ENCODE assay signal across 23 cellular contexts in the genomic region with DNA sequence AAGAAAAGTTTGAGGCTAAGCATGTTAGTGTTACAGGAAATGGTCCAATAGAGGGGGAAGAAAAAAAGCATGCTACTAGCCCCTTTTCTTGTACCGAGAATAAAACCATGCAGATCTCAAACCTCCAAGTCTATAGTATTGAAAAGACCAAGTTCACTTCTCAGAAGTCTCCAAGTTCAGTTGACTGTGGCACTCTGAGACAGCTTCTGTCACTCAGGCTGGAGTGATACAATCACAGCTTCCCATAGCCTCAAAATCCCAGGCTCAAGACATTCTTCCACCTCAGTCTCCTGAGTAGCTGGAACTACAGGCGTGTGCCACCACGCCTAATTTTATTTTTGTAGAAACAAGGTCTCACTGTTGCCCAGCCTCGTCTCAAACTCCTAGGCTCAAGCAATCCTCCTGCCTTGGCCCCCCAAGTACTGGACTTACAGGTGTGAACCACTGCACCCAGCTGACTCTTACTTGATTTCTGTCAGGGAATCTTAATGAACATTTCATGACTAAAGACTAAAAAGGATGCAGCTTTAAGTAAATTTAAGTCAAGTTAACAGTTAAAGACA. TPM values are rescaled to one million over a fixed set of nuclear protein-coding genes. Genes with fewer than 3 reads are reported as not detected.
DNase-seq lines count a peak whose midpoint lies in the region; ATAC-seq, FAIRE-seq and TF ChIP-seq lines count a peak whose summit lies in the region.
"Had no signal": no experiment of that assay in that cellular context is flagged by ENCODE, and none has a peak within 500 bp of the region (broad histone marks: within the 10 kb centered on the region; RNA-seq: fewer than 3 reads in every experiment).

No MANE protein-coding gene starts in this region.

- in situ Hi-C loops in GM12878 (cut with MboI), result loop anchor here (25.0 kb wide), 1 partner anchor 640 kb away; no protein-coding TSS in a partner anchor

- H3K4me2 ChIP-seq in GM23338 (no peak overlapping the region), GM12878 (ENCODE audit: control insufficient read depth, insufficient read depth) (no peak overlapping the region)

- CTCF ChIA-PET in activated CD8-positive, alpha-beta T cell treated with anti-CD3 and anti-CD28 coated beads for 36 hours (lab: Charles Lee), result interaction anchor here (1.2 to 3.1 kb wide), 4 partner anchors 10 to 131 kb away, joined by 3 to 15 read pairs (median 7); partner anchors contain the start of genes ACOT13 and TDP2
- CTCF ChIA-PET in activated CD8-positive, alpha-beta T cell treated with anti-CD3 and anti-CD28 coated beads, Interleukin-2, amount 10 ng/mL, durations not matched to agents 7 days and 5 days (lab: Charles Lee), result interaction anchor here (0.6 to 2.9 kb wide), 5 partner anchors 9 to 155 kb away, joined by 3 to 15 read pairs (median 5); no protein-coding TSS in a partner anchor
- CTCF ChIA-PET in GM12878 (lab: Yijun Ruan, JAX), result interaction anchor here (0.8 to 2.1 kb wide), 6 partner anchors 12 to 209 kb away, joined by 3 to 10 read pairs (median 6); partner anchors contain the start of gene ALDH5A1

- no peak overlapping the region for H2AFZ ChIP-seq in GM23338
- H2AFZ ChIP-seq in GM12878 (ENCODE audit: control insufficient read depth, low read depth, low read length), result no peak overlapping the region

- no peaks in the 10 kb centered on the region for H3K9me3 Mint-ChIP-seq in activated CD8-positive, alpha-beta T cell treated with anti-CD3 and anti-CD28 coated beads for 36 hours
- no peaks in the 10 kb centered on the region for H3K9me3 Mint-ChIP-seq in activated CD8-positive, alpha-beta T cell treated with anti-CD3 and anti-CD28 coated beads, Interleukin-2, amount 10 ng/mL, durations not matched to agents 7 days and 5 days (ENCODE audit: insufficient read depth)
- H3K9me3 Mint-ChIP-seq in GM23338 (no peaks in the 10 kb centered on the region), nephron progenitor cell (no peaks in the 10 kb centered on the region)
- H3K9me3 Mint-ChIP-seq: activated T-helper 1 cell treated with anti-CD3 and anti-CD28 coated beads, Interleukin-12 subunit alpha, Interleukin-12 subunit beta, Interleukin-2, Interleukin-4 antibody, amounts not matched to agents 30 ng/mL and 10 ng/mL and 1 ng/mL, durations not matched to agents 14 hours and 24 hours and 36 hours had no signal

- intact Hi-C loops in activated CD8-positive, alpha-beta T cell treated with anti-CD3 and anti-CD28 coated beads for 36 hours (cut with micrococcal nuclease), result no loop called here
- intact Hi-C loops in GM12878 (cut with micrococcal nuclease; ENCODE audit: unreplicated experiment), result no loop called here

- H4K20me1 ChIP-seq in GM23338 (replicated peaks; ENCODE audit: insufficient read depth) (peaks cover 5% of the 10 kb centered on the region; the same call in 1 of the 2 replicates), GM12878 (ENCODE audit: control insufficient read depth, insufficient read depth) (no peaks in the 10 kb centered on the region)

- H3K27me3 ChIP-seq in GM23338 (ENCODE audit: insufficient read depth) (no peaks in the 10 kb centered on the region), GM12878 (replicated peaks in 1 of 2; ENCODE audit: control insufficient read depth in 2 of 2, insufficient read depth in 2 of 2, low read length in 1 of 2) (no peaks in the 10 kb centered on the region)
- H3K27me3 ChIP-seq: body of pancreas, heart right ventricle, upper lobe of right lung had no signal

- peak overlapping the region; percentile 49 for H3K27ac Mint-ChIP-seq in activated CD8-positive, alpha-beta T cell treated with anti-CD3 and anti-CD28 coated beads for 36 hours
- H3K27ac Mint-ChIP-seq in activated CD8-positive, alpha-beta T cell treated with anti-CD3 and anti-CD28 coated beads, Interleukin-2, amount 10 ng/mL, durations not matched to agents 7 days and 5 days, result no peak overlapping the region
- H3K27ac Mint-ChIP-seq in GM23338 (0 out of 2 replicates have a peak overlapping the region, but pooled peaks have one; percentile 73), nephron progenitor cell (peak overlapping the region; percentile 86)

- no peak overlapping the region for H3K4me3 Mint-ChIP-seq in activated CD8-positive, alpha-beta T cell treated with anti-CD3 and anti-CD28 coated beads for 36 hours
- no peak overlapping the region for H3K4me3 Mint-ChIP-seq in activated CD8-positive, alpha-beta T cell treated with anti-CD3 and anti-CD28 coated beads, Interleukin-2, amount 10 ng/mL, durations not matched to agents 7 days and 5 days
- no peak overlapping the region for H3K4me3 Mint-ChIP-seq in GM23338
- H3K4me3 Mint-ChIP-seq in nephron progenitor cell, result no peak overlapping the region
- H3K4me3 Mint-ChIP-seq: activated T-helper 1 cell treated with anti-CD3 and anti-CD28 coated beads, Interleukin-12 subunit alpha, Interleukin-12 subunit beta, Interleukin-2, Interleukin-4 antibody, amounts not matched to agents 30 ng/mL and 10 ng/mL and 1 ng/mL, durations not matched to agents 14 hours and 24 hours and 36 hours had no signal

- FAIRE-seq in GM12878 (lab: Jason Lieb, UNC), result no peak

- H3K27ac ChIP-seq in GM23338 (ENCODE audit: low read depth) (peak overlapping the region; percentile 62; the same call in 1 of the 2 replicates), GM12878 (ENCODE audit: control insufficient read depth, insufficient read depth) (no peak overlapping the region)
- H3K27ac ChIP-seq: heart right ventricle, HL-60, upper lobe of right lung had no signal

- no peak for TF ChIP-seq EP300 in GM12878 (IDR thresholded peaks at IDR 0.05; ENCODE audit: borderline replicate concordance in 1 of 2, control insufficient read depth in 1 of 2, low read depth in 2 of 2, low read length in 2 of 2)

- SMC1A ChIA-PET in GM12878 (lab: Charles Lee; ENCODE audit: uncharacterized antibody, unreplicated experiment), result interaction anchor here (2.1 to 3.5 kb wide), 4 partner anchors 10 to 122 kb away, joined by 4 to 15 read pairs (median 10); partner anchors contain the start of gene C6orf62

- H3K27me3 Mint-ChIP-seq in activated CD8-positive, alpha-beta T cell treated with anti-CD3 and anti-CD28 coated beads for 36 hours, result no peaks in the 10 kb centered on the region
- H3K27me3 Mint-ChIP-seq in activated CD8-positive, alpha-beta T cell treated with anti-CD3 and anti-CD28 coated beads, Interleukin-2, amount 10 ng/mL, durations not matched to agents 7 days and 5 days (ENCODE audit: low read depth), result no peaks in the 10 kb centered on the region
- H3K27me3 Mint-ChIP-seq in GM23338 (ENCODE audit: insufficient read depth, low read depth, poor library complexity) (peaks cover 3% of the 10 kb centered on the region), nephron progenitor cell (ENCODE audit: low read depth, poor library complexity) (no peaks in the 10 kb centered on the region)

- TF ChIP-seq RAD21 in GM12878 (IDR thresholded peaks at IDR 0.05; ENCODE audit: insufficient read depth, low read depth, low read length), result no peak

- H3K36me3 ChIP-seq in GM23338 (ENCODE audit: insufficient read depth) (peaks cover 52% of the 10 kb centered on the region), GM12878 (ENCODE audit: control insufficient read depth in 2 of 2, insufficient read depth in 2 of 2, low read length in 1 of 2) (peaks cover 4 to 9% of the 10 kb centered on the region in 2 experiments)

- no TSS peak for BruUV-seq in GM12878 (replicated peaks; lab: Mats Ljungman, UMichigan)

- H3K9ac ChIP-seq in GM12878 (ENCODE audit: control insufficient read depth, insufficient read depth, low read length), result no peak overlapping the region

- no peak for ATAC-seq in activated CD8-positive, alpha-beta T cell treated with anti-CD3 and anti-CD28 coated beads for 36 hours
- ATAC-seq in activated CD8-positive, alpha-beta T cell treated with anti-CD3 and anti-CD28 coated beads, Interleukin-2, amount 10 ng/mL, durations not matched to agents 7 days and 5 days, result no peak
- no peak; the same call in 2 of the 3 replicates for ATAC-seq in GM23338
- ATAC-seq in GM12878, result peak; percentile 29
- no peak for ATAC-seq in HG03095 (IDR thresholded peaks at IDR 0.05; ENCODE audit: unreplicated experiment)
- ATAC-seq in HG02981 (IDR thresholded peaks at IDR 0.05; ENCODE audit: unreplicated experiment), result no peak
- ATAC-seq: body of pancreas, upper lobe of right lung had no signal

- H3K79me2 ChIP-seq in GM23338 (replicated peaks; ENCODE audit: insufficient read depth) (no peaks in the 10 kb centered on the region), GM12878 (ENCODE audit: control insufficient read depth, insufficient read depth, low read length) (no peaks in the 10 kb centered on the region; the same call in 1 of the 2 replicates)

- H3K9me3 ChIP-seq in GM12878 (replicated peaks; ENCODE audit: control insufficient read depth, insufficient read depth, low read length), result no peaks in the 10 kb centered on the region
- H3K9me3 ChIP-seq: body of pancreas, heart right ventricle, upper lobe of right lung had no signal

- no peak for TF ChIP-seq POLR2A in GM12878 (IDR thresholded peaks at IDR 0.05; ENCODE audit: low read depth, low read length)

- POLR2A ChIA-PET in activated CD8-positive, alpha-beta T cell treated with anti-CD3 and anti-CD28 coated beads for 36 hours (lab: Charles Lee), result interaction anchor here (1.2 to 3.0 kb wide), 7 partner anchors 11 to 125 kb away, joined by 3 to 12 read pairs (median 5); partner anchors contain the start of genes ACOT13, C6orf62, GMNN and TDP2
- POLR2A ChIA-PET in activated CD8-positive, alpha-beta T cell treated with anti-CD3 and anti-CD28 coated beads, Interleukin-2, amount 10 ng/mL, durations not matched to agents 7 days and 5 days (lab: Charles Lee), result interaction anchor here (0.6 kb wide), 1 partner anchor 11 kb away, joined by 3 read pairs; no protein-coding TSS in a partner anchor
- POLR2A ChIA-PET in GM12878 (lab: Charles Lee), result interaction anchor here (1.6 kb wide), 1 partner anchor 12 kb away, joined by 6 read pairs; no protein-coding TSS in a partner anchor

- 71% methylated on average over 4 of the region's 4 CpGs for WGBS in GM12878 (ENCODE audit: insufficient coverage, insufficient replicate concordance, low lambda C conversion rate, missing lambda C conversion rate)

- H3F3A ChIP-seq in GM23338 (replicated peaks; ENCODE audit: low read depth), result peaks cover 31% of the 10 kb centered on the region; the same call in 1 of the 2 replicates

- no peak for TF ChIP-seq CTCF in activated CD8-positive, alpha-beta T cell treated with anti-CD3 and anti-CD28 coated beads for 36 hours (IDR thresholded peaks at IDR 0.05)
- TF ChIP-seq CTCF in GM23338 (conservative IDR thresholded peaks at IDR 0.05; ENCODE audit: low read depth in 2 of 2) (no peak), GM12878 (IDR thresholded peaks at IDR 0.05 in 2 of 3, conservative IDR thresholded peaks at IDR 0.05 in 1 of 3; ENCODE audit: control insufficient read depth in 2 of 3, extremely low read depth in 1 of 3, insufficient read depth in 1 of 3, low read depth in 3 of 3, low read length in 3 of 3) (no peak), nephron progenitor cell (IDR thresholded peaks at IDR 0.05) (no peak)

- H3K4me3 ChIP-seq in GM23338 (no peak overlapping the region), GM12878 (no peak overlapping the region)
- H3K4me3 ChIP-seq: body of pancreas, heart right ventricle, upper lobe of right lung had no signal

- no peaks in the 10 kb centered on the region for H3K9me2 ChIP-seq in GM23338 (ENCODE audit: insufficient read depth)

- H3K4me1 Mint-ChIP-seq in activated CD8-positive, alpha-beta T cell treated with anti-CD3 and anti-CD28 coated beads for 36 hours (ENCODE audit: low read depth), result peaks cover 61% of the 10 kb centered on the region
- H3K4me1 Mint-ChIP-seq in activated CD8-positive, alpha-beta T cell treated with anti-CD3 and anti-CD28 coated beads, Interleukin-2, amount 10 ng/mL, durations not matched to agents 7 days and 5 days (ENCODE audit: low read depth), result peaks cover 16% of the 10 kb centered on the region
- H3K4me1 Mint-ChIP-seq in GM23338 (peaks cover 6% of the 10 kb centered on the region; the same call in 1 of the 3 replicates), nephron progenitor cell (no peaks in the 10 kb centered on the region)

- H3K4me1 ChIP-seq in GM23338 (ENCODE audit: insufficient read depth) (no peaks in the 10 kb centered on the region), GM12878 (ENCODE audit: control insufficient read depth, insufficient read depth, low read length) (no peaks in the 10 kb centered on the region)

- RAD21 ChIA-PET in GM12878 (lab: Charles Lee; ENCODE audit: unreplicated experiment), result interaction anchor here (1.1 to 1.2 kb wide), 2 partner anchors 40 to 69 kb away, joined by 3 to 4 read pairs; no protein-coding TSS in a partner anchor

- no peak for DNase-seq in activated CD8-positive, alpha-beta T cell treated with anti-CD3 and anti-CD28 coated beads for 36 hours
- no peak for DNase-seq in activated CD8-positive, alpha-beta T cell treated with anti-CD3 and anti-CD28 coated beads, Interleukin-2, amount 10 ng/mL, durations not matched to agents 7 days and 5 days
- no peak for DNase-seq in GM23338 (ENCODE audit: low spot score)
- no peak for DNase-seq in GM12878 (ENCODE audit: low read depth, low spot score)
- no peak for DNase-seq in nephron progenitor cell
- DNase-seq in NCI-H1436 treated with DMSO at 0.1 percent for 48 hours (lab: John Stamatoyannopoulos, UW), result no peak
- DNase-seq: ACHN; activated CD4-positive, alpha-beta T cell treated with anti-CD3 and anti-CD28 coated beads for 4 hours; body of pancreas; GF-D8; heart right ventricle; KBM-7; NCI-H1092; NCI-H2171; NCI-H774; upper lobe of right lung had no signal

- H3K36me3 Mint-ChIP-seq in activated CD8-positive, alpha-beta T cell treated with anti-CD3 and anti-CD28 coated beads for 36 hours (ENCODE audit: low read depth), result peaks cover 54% of the 10 kb centered on the region
- peaks cover 63% of the 10 kb centered on the region for H3K36me3 Mint-ChIP-seq in activated CD8-positive, alpha-beta T cell treated with anti-CD3 and anti-CD28 coated beads, Interleukin-2, amount 10 ng/mL, durations not matched to agents 7 days and 5 days (ENCODE audit: low read depth)
- H3K36me3 Mint-ChIP-seq in GM23338 (ENCODE audit: low read depth) (peaks cover 86% of the 10 kb centered on the region), nephron progenitor cell (ENCODE audit: low read depth) (peaks cover 77% of the 10 kb centered on the region)

RNA-seq across cellular contexts. Expression of gene C6orf62, which starts 16.2 kb away (rescaled TPM):
- total RNA-seq in activated CD8-positive, alpha-beta T cell treated with anti-CD3 and anti-CD28 coated beads for 36 hours, result 100 to 1,000 TPM; 103 to 106 TPM
- total RNA-seq in activated CD8-positive, alpha-beta T cell treated with anti-CD3 and anti-CD28 coated beads, Interleukin-2, amount 10 ng/mL, durations not matched to agents 7 days and 5 days, result 100 to 1,000 TPM; 121 to 128 TPM
- total RNA-seq in GM23338 (2014; rRNA removed; shearing (Covaris generic)), result 78.4 and 79.9 TPM in 2 replicates
- polyA plus RNA-seq in GM23338 (2016; fragmentation: Nextera tagmentation; extraction: Ambion mirVana) (63.1 and 66.7 TPM in 2 replicates), GM12878 (2011; rRNA removed) (128 and 158 TPM in 2 replicates), GM12878 (2014; fragmentation: Illumina TruSeq; extraction: Trizol) (125 and 161 TPM in 2 replicates), GM12878 (2014; fragmentation: Nextera tagmentation; extraction: Ambion mirVana) (100 to 1,000 TPM; 196 to 565 TPM), GM12878 (2014; rRNA removed) (66.8 and 73.9 TPM in 2 replicates), GM12878 (2016; fragmentation: Nextera tagmentation; extraction: Ambion mirVana) (100 to 1,000 TPM; 290 to 309 TPM)
- 86.5 and 96.5 TPM in 2 replicates for total RNA-seq in GM12878 (2013; cell fraction: nucleolus; rRNA removed)
- total RNA-seq in GM12878 (2014; rRNA removed) (55.6 and 61.5 TPM in 2 replicates), GM12878 (2014; rRNA removed; fragmentation: Illumina TruSeq; extraction: Trizol) (92.2 and 92.7 TPM in 2 replicates), GM12878 (2021) (111 and 113 TPM in 2 replicates)
- 46.1 TPM for polyA plus RNA-seq in GM12878 (2011; ENCODE audit: low read depth)
- 53.6 and 63.0 TPM in 2 replicates for polyA plus RNA-seq in GM12878 (2011; cell fraction: cytosol; rRNA removed)
- polyA plus RNA-seq in GM12878 (2011; cell fraction: nucleus; rRNA removed), result 81.7 and 136 TPM in 2 replicates
- 85.1 and 101 TPM in 2 replicates for polyA plus RNA-seq in GM12878 (2012)
- polyA minus RNA-seq in GM12878 (2011; rRNA and poly(A)+ RNA removed), result 89.7 and 107 TPM in 2 replicates
- polyA minus RNA-seq in GM12878 (2011; cell fraction: cytosol; rRNA and poly(A)+ RNA removed), result 42.2 and 63.3 TPM in 2 replicates
- polyA minus RNA-seq in GM12878 (2011; cell fraction: nucleus; rRNA and poly(A)+ RNA removed), result 36.1 and 50.7 TPM in 2 replicates

RNA-seq across cellular contexts. Expression of gene ACOT13, which starts 35.9 kb away (rescaled TPM):
- total RNA-seq in activated CD8-positive, alpha-beta T cell treated with anti-CD3 and anti-CD28 coated beads for 36 hours, result 10 to 100 TPM; 28.9 to 33.6 TPM
- 10 to 100 TPM; 21.3 to 22.6 TPM for total RNA-seq in activated CD8-positive, alpha-beta T cell treated with anti-CD3 and anti-CD28 coated beads, Interleukin-2, amount 10 ng/mL, durations not matched to agents 7 days and 5 days
- total RNA-seq in GM23338 (2014; rRNA removed; shearing (Covaris generic)), result 17.4 and 17.8 TPM in 2 replicates
- polyA plus RNA-seq in GM23338 (2016; fragmentation: Nextera tagmentation; extraction: Ambion mirVana) (175 and 190 TPM in 2 replicates), GM12878 (2011; rRNA removed) (31.4 and 48.4 TPM in 2 replicates), GM12878 (2014; fragmentation: Illumina TruSeq; extraction: Trizol) (41.9 and 46.5 TPM in 2 replicates), GM12878 (2014; fragmentation: Nextera tagmentation; extraction: Ambion mirVana) (10 to 100 TPM; 54.8 to 60.6 TPM), GM12878 (2014; rRNA removed) (19.6 and 26.8 TPM in 2 replicates), GM12878 (2016; fragmentation: Nextera tagmentation; extraction: Ambion mirVana) (10 to 100 TPM; 55.7 to 57.1 TPM)
- 3.6 and 4.8 TPM in 2 replicates for total RNA-seq in GM12878 (2013; cell fraction: nucleolus; rRNA removed)
- total RNA-seq in GM12878 (2014; rRNA removed) (6.0 and 7.5 TPM in 2 replicates), GM12878 (2014; rRNA removed; fragmentation: Illumina TruSeq; extraction: Trizol) (26.6 and 28.2 TPM in 2 replicates), GM12878 (2021) (28.6 and 33.8 TPM in 2 replicates)
- polyA plus RNA-seq in GM12878 (2011; ENCODE audit: low read depth), result 3.9 TPM
- polyA plus RNA-seq in GM12878 (2011; cell fraction: cytosol; rRNA removed), result 11.6 and 16.2 TPM in 2 replicates
- polyA plus RNA-seq in GM12878 (2011; cell fraction: nucleus; rRNA removed), result 6.4 and 8.4 TPM in 2 replicates
- polyA plus RNA-seq in GM12878 (2012), result 16.9 and 21.0 TPM in 2 replicates
- 2.2 and 5.0 TPM in 2 replicates for polyA minus RNA-seq in GM12878 (2011; rRNA and poly(A)+ RNA removed)
- polyA minus RNA-seq in GM12878 (2011; cell fraction: cytosol; rRNA and poly(A)+ RNA removed), result 1.2 and 4.4 TPM in 2 replicates
- polyA minus RNA-seq in GM12878 (2011; cell fraction: nucleus; rRNA and poly(A)+ RNA removed), result 1.3 and 2.3 TPM in 2 replicates

RNA-seq across cellular contexts. Expression of gene TDP2, which starts 36.1 kb away (rescaled TPM):
- 10 to 100 TPM; 37.4 to 39.8 TPM for total RNA-seq in activated CD8-positive, alpha-beta T cell treated with anti-CD3 and anti-CD28 coated beads for 36 hours
- total RNA-seq in activated CD8-positive, alpha-beta T cell treated with anti-CD3 and anti-CD28 coated beads, Interleukin-2, amount 10 ng/mL, durations not matched to agents 7 days and 5 days, result 10 to 100 TPM; 43.0 to 44.0 TPM
- 47.8 and 64.5 TPM in 2 replicates for total RNA-seq in GM23338 (2014; rRNA removed; shearing (Covaris generic))
- polyA plus RNA-seq in GM23338 (2016; fragmentation: Nextera tagmentation; extraction: Ambion mirVana), result 41.8 and 46.8 TPM in 2 replicates
- 44.7 and 45.5 TPM in 2 replicates for total RNA-seq in GM12878 (2013; cell fraction: nucleolus; rRNA removed)
- total RNA-seq in GM12878 (2014; rRNA removed), result 32.1 and 35.1 TPM in 2 replicates
- total RNA-seq in GM12878 (2014; rRNA removed; fragmentation: Illumina TruSeq; extraction: Trizol), result 30.4 and 32.9 TPM in 2 replicates
- total RNA-seq in GM12878 (2021), result 35.8 and 38.1 TPM in 2 replicates
- polyA plus RNA-seq in GM12878 (2011; ENCODE audit: low read depth), result 26.8 TPM
- 48.7 and 71.6 TPM in 2 replicates for polyA plus RNA-seq in GM12878 (2011; rRNA removed)
- polyA plus RNA-seq in GM12878 (2011; cell fraction: cytosol; rRNA removed), result 18.0 and 28.8 TPM in 2 replicates
- polyA plus RNA-seq in GM12878 (2011; cell fraction: nucleus; rRNA removed), result 33.2 and 46.6 TPM in 2 replicates
- polyA plus RNA-seq in GM12878 (2012), result 35.9 and 36.0 TPM in 2 replicates
- polyA plus RNA-seq in GM12878 (2014; fragmentation: Illumina TruSeq; extraction: Trizol), result 52.5 and 59.2 TPM in 2 replicates
- 10 to 100 TPM; 24.4 to 29.8 TPM for polyA plus RNA-seq in GM12878 (2014; fragmentation: Nextera tagmentation; extraction: Ambion mirVana)
- 35.3 and 39.6 TPM in 2 replicates for polyA plus RNA-seq in GM12878 (2014; rRNA removed)
- 10 to 100 TPM; 50.5 to 53.3 TPM for polyA plus RNA-seq in GM12878 (2016; fragmentation: Nextera tagmentation; extraction: Ambion mirVana)
- 20.3 and 20.5 TPM in 2 replicates for polyA minus RNA-seq in GM12878 (2011; rRNA and poly(A)+ RNA removed)
- polyA minus RNA-seq in GM12878 (2011; cell fraction: cytosol; rRNA and poly(A)+ RNA removed), result 10.8 and 11.3 TPM in 2 replicates
- polyA minus RNA-seq in GM12878 (2011; cell fraction: nucleus; rRNA and poly(A)+ RNA removed), result 33.6 and 57.3 TPM in 2 replicates

RNA-seq across cellular contexts. Expression of gene KIAA0319, which starts 56.8 kb away (rescaled TPM):
- total RNA-seq in activated CD8-positive, alpha-beta T cell treated with anti-CD3 and anti-CD28 coated beads for 36 hours, result under 1 TPM in 1 of 2 experiments, not detected in 1; 0.05 TPM
- under 1 TPM in 1 of 2 experiments, not detected in 1; 0.10 TPM for total RNA-seq in activated CD8-positive, alpha-beta T cell treated with anti-CD3 and anti-CD28 coated beads, Interleukin-2, amount 10 ng/mL, durations not matched to agents 7 days and 5 days
- total RNA-seq in GM23338 (2014; rRNA removed; shearing (Covaris generic)), result 1.0 and 1.4 TPM in 2 replicates
- polyA plus RNA-seq in GM23338 (2016; fragmentation: Nextera tagmentation; extraction: Ambion mirVana) (0.44 and 0.54 TPM in 2 replicates), GM12878 (2011; rRNA removed) (0.01 TPM in 1 of 2 replicates, not detected in the other), GM12878 (2014; fragmentation: Illumina TruSeq; extraction: Trizol) (0.06 and 0.09 TPM in 2 replicates), GM12878 (2014; fragmentation: Nextera tagmentation; extraction: Ambion mirVana) (under 1 TPM in 1 of 2 experiments, not detected in 1; 0.02 TPM), GM12878 (2014; rRNA removed) (0.03 and 0.08 TPM in 2 replicates), GM12878 (2016; fragmentation: Nextera tagmentation; extraction: Ambion mirVana) (under 1 TPM; 0.05 to 0.09 TPM)
- total RNA-seq in GM12878 (2013; cell fraction: nucleolus; rRNA removed), result not detected in 2 replicates
- total RNA-seq in GM12878 (2014; rRNA removed) (0.05 TPM in 1 of 2 replicates, not detected in the other), GM12878 (2014; rRNA removed; fragmentation: Illumina TruSeq; extraction: Trizol) (0.04 TPM in 1 of 2 replicates, not detected in the other), GM12878 (2021) (0.03 and 0.05 TPM in 2 replicates)
- not detected for polyA plus RNA-seq in GM12878 (2011; ENCODE audit: low read depth)
- polyA plus RNA-seq in GM12878 (2011; cell fraction: cytosol; rRNA removed), result 0.01 and 0.02 TPM in 2 replicates
- 0.03 and 0.06 TPM in 2 replicates for polyA plus RNA-seq in GM12878 (2011; cell fraction: nucleus; rRNA removed)
- polyA plus RNA-seq in GM12878 (2012), result 0.03 TPM in 1 of 2 replicates, not detected in the other
- not detected in 2 replicates for polyA minus RNA-seq in GM12878 (2011; rRNA and poly(A)+ RNA removed)
- polyA minus RNA-seq in GM12878 (2011; cell fraction: cytosol; rRNA and poly(A)+ RNA removed), result 0.10 TPM in 1 of 2 replicates, not detected in the other
- not detected in 2 replicates for polyA minus RNA-seq in GM12878 (2011; cell fraction: nucleus; rRNA and poly(A)+ RNA removed)
- total RNA-seq: activated T-helper 1 cell treated with anti-CD3 and anti-CD28 coated beads, Interleukin-12 subunit alpha, Interleukin-12 subunit beta, Interleukin-2, Interleukin-4 antibody, amounts not matched to agents 30 ng/mL and 10 ng/mL and 1 ng/mL, durations not matched to agents 14 hours and 24 hours and 36 hours; kidney epithelial cell; osteocyte; T-helper 1 cell treated with Interleukin-12 subunit alpha and Interleukin-12 subunit beta and Interleukin-4 antibody, amounts not matched to agents 30 ng/mL and 1 ng/mL, for 36 hours had no signal
- polyA plus RNA-seq: heart right ventricle had no signal
